In genomic region chr6:43687437-43688347, GRCh38 we compare ENCODE assay signal across 1 cellular context.
TF ChIP-seq lines count a peak whose summit lies in the region.

MRPS18A (minus strand) TSS chr6:43687791; CDS start chr6:43687779, 12 bp downstream.

TF ChIP-seq in K562, 482 proteins besides CTCF, POLR2A, EP300 and RAD21 (continued from another document and continues in another):
- TF ChIP-seq AFF1 (IDR thresholded peaks at IDR 0.05; ENCODE audit: low read depth in 1 of 2, partially characterized antibody in 2 of 2) (peak in 1 of 2 experiments; percentile 66), RBM15 (IDR thresholded peaks at IDR 0.05; ENCODE audit: insufficient read depth, low read length) (no peak), ZNF316 (IDR thresholded peaks at IDR 0.05) (no peak), JUNB (CRISPR knock-in tag; conservative IDR thresholded peaks at IDR 0.05) (no peak), ARID1B (IDR thresholded peaks at IDR 0.05) (no peak), MAX (CRISPR knock-in tag; IDR thresholded peaks at IDR 0.05) (peak; percentile 41), PHF8 (IDR thresholded peaks at IDR 0.05; ENCODE audit: borderline replicate concordance, low read length) (peak; percentile 95), ZNF655 (CRISPR knock-in tag; IDR thresholded peaks at IDR 0.05) (no peak), ZNF639 (CRISPR knock-in tag; conservative IDR thresholded peaks at IDR 0.05 in 1 of 2, IDR thresholded peaks at IDR 0.05 in 1 of 2) (peak in 1 of 2 experiments; percentile 83; a peak in 2 of 4 replicates), BHLHE40 (IDR thresholded peaks at IDR 0.05; ENCODE audit: low read length) (peak; percentile 68), FOXK1 (CRISPR knock-in tag; IDR thresholded peaks at IDR 0.05; ENCODE audit: borderline replicate concordance) (no peak), PML (IDR thresholded peaks at IDR 0.05; ENCODE audit: low read length) (peak; percentile 84), SMARCE1 (IDR thresholded peaks at IDR 0.05) (no peak), CUX1 (CRISPR knock-in tag; IDR thresholded peaks at IDR 0.05) (no peak), NCOR1 (IDR thresholded peaks at IDR 0.05) (no peak), ZNF561 (CRISPR knock-in tag; conservative IDR thresholded peaks at IDR 0.05) (no peak), PHF20 (IDR thresholded peaks at IDR 0.05; ENCODE audit: partially characterized antibody) (peak; percentile 94), ZNF398 (CRISPR knock-in tag; IDR thresholded peaks at IDR 0.05) (no peak), ZNF668 (CRISPR knock-in tag; IDR thresholded peaks at IDR 0.05) (no peak), ELF1 (tag; IDR thresholded peaks at IDR 0.05) (peak; percentile 76; the same call in 1 of the 2 replicates), PRMT5 (CRISPR knock-in tag; IDR thresholded peaks at IDR 0.05) (no peak), SFPQ (IDR thresholded peaks at IDR 0.05; ENCODE audit: low read depth, low read length) (no peak), BCOR (IDR thresholded peaks at IDR 0.05) (no peak), U2AF2 (optimal IDR thresholded peaks at IDR 0.05; ENCODE audit: low read depth, low read length) (no peak), ZBTB40 (IDR thresholded peaks at IDR 0.05) (peak; percentile 98), ZBTB40 (CRISPR knock-in tag; IDR thresholded peaks at IDR 0.05) (no peak), GABPB2 (CRISPR knock-in tag; conservative IDR thresholded peaks at IDR 0.05) (no peak; the same call in 1 of the 2 replicates), LEF1 (IDR thresholded peaks at IDR 0.05) (0 out of 2 replicates have a peak, but pooled peaks have one; percentile 8), ZZZ3 (IDR thresholded peaks at IDR 0.05) (no peak)
